1 cellular context compared by ENCODE assay signal in genomic region chr20:37525810-37526209, GRCh38.
TF ChIP-seq lines count a peak whose summit lies in the region.

No MANE protein-coding gene starts in this region.

TF ChIP-seq in WTC11, 78 proteins besides CTCF, POLR2A, EP300 and RAD21 (continued from another document):
- TF ChIP-seq ZNF532 (CRISPR knock-in tag; IDR thresholded peaks at IDR 0.05; ENCODE audit: borderline replicate concordance) (no peak), ETV6 (CRISPR knock-in tag; IDR thresholded peaks at IDR 0.05) (no peak), RORB (CRISPR knock-in tag; IDR thresholded peaks at IDR 0.05) (no peak), ZNF425 (CRISPR knock-in tag; conservative IDR thresholded peaks at IDR 0.05) (no peak), MYBL2 (CRISPR knock-in tag; IDR thresholded peaks at IDR 0.05) (no peak), NFE2L1 (CRISPR knock-in tag; IDR thresholded peaks at IDR 0.05) (no peak), NFATC4 (CRISPR knock-in tag; IDR thresholded peaks at IDR 0.05) (no peak), ESRRA (CRISPR knock-in tag; IDR thresholded peaks at IDR 0.05; ENCODE audit: borderline replicate concordance) (no peak), NR2C2 (CRISPR knock-in tag; IDR thresholded peaks at IDR 0.05) (no peak), OVOL2 (CRISPR knock-in tag; IDR thresholded peaks at IDR 0.05; ENCODE audit: borderline replicate concordance) (no peak)
